Comparison of ENCODE assay signal across 17 cellular contexts in the genomic region with DNA sequence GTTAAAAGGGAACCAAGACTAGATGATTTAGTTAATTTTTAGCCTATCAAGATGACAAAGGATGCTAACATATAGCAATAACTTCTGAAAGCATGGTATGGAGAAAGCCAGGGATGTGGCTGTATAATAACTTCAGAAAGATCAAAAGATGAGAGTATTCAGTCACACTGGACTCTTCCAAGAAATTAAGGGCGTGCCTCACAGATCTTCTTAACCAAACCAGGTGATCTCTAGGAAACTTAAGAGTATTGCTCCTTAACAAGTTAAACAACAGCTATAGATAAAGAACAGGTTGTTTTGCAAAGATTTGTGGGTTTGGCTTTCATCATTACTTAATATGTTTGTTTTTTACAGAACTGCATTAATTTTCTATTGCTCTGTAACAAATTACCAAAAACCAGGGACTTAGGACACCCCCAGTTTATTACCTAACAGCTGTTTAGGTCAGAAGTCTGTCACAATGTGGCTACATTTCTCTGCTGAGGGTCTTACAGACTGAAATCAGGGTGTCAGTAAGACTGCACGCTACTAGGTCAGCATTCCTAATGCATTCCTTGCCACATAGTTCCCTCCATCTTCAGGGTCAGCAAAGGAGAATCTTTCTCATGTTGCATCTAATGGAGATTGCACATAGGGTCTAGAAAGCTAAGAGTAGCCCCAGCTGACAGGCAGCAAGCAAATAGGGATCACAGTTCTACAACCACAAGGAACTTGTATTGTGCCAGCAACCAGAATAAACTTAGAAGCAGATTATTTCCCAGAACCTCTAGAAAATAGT.
DNase-seq lines count a peak whose midpoint lies in the region; ATAC-seq and TF ChIP-seq lines count a peak whose summit lies in the region.
"Had no signal": no experiment of that assay in that cellular context is flagged by ENCODE, and none has a peak within 500 bp of the region (broad histone marks: within the 10 kb centered on the region; RNA-seq: fewer than 3 reads in every experiment).

No MANE protein-coding gene starts in this region.

- H3K36me3 Mint-ChIP-seq in activated T-helper 17 cell treated with anti-CD3 and anti-CD28 coated beads, Interleukin-2, amount 50 U/mL, for 72 hours (ENCODE audit: low read depth) = peaks cover 26% of the 10 kb centered on the region

- H3K36me3 ChIP-seq in sigmoid colon (no peaks in the 10 kb centered on the region), colonic mucosa (no peaks in the 10 kb centered on the region), body of pancreas (replicated peaks in 1 of 2; ENCODE audit: insufficient read depth in 1 of 2, low read depth in 2 of 2) (no peaks in the 10 kb centered on the region)

- WGBS in sigmoid colon, 2 donors = 96% methylated on average over 2 of the region's 2 CpGs
- WGBS in body of pancreas, 2 donors = 96 to 100% methylated on average over 2 of the region's 2 CpGs

- H3K9me3 ChIP-seq in sigmoid colon (no peaks in the 10 kb centered on the region), colonic mucosa (no peaks in the 10 kb centered on the region), body of pancreas (no peaks in the 10 kb centered on the region)

- H3K9ac ChIP-seq in colonic mucosa (ENCODE audit: low read depth in 2 of 2, low read length in 2 of 2) = no peak overlapping the region
- H3K9ac ChIP-seq: BLaER1 treated with 17β-estradiol and CSF1 and Interleukin-3, amounts not matched to agents 10 nM and 100 nM; GM23248 had no signal

- H3K4me1 ChIP-seq in sigmoid colon (peaks cover 0 to 29% (median 28%) of the 10 kb centered on the region in 4 donors), colonic mucosa (no peaks in the 10 kb centered on the region), body of pancreas (no peaks in the 10 kb centered on the region)
- H3K4me1 ChIP-seq: BLaER1 treated with 17β-estradiol and CSF1 and Interleukin-3, amounts not matched to agents 10 nM and 100 nM had no signal

- TF ChIP-seq POLR2A in sigmoid colon (IDR thresholded peaks at IDR 0.05) = no peak
- no peak for TF ChIP-seq POLR2A in body of pancreas (IDR thresholded peaks at IDR 0.05)

- no peak overlapping the region for H3K4me3 ChIP-seq in sigmoid colon
- no peak overlapping the region for H3K4me3 ChIP-seq in colonic mucosa
- no peak overlapping the region for H3K4me3 ChIP-seq in body of pancreas
- H3K4me3 ChIP-seq: BLaER1 treated with 17β-estradiol and CSF1 and Interleukin-3, amounts not matched to agents 10 nM and 100 nM; GM23248 had no signal

- no peak for TF ChIP-seq EP300 in sigmoid colon (IDR thresholded peaks at IDR 0.05)

- DNase-seq in EH (ENCODE audit: low read depth) = peak; percentile 1
- DNase-seq in fibroblast of peridontal ligament (ENCODE audit: extremely low read depth) = peak; percentile 3
- no peak for DNase-seq in sigmoid colon
- DNase-seq in colonic mucosa = no peak
- DNase-seq in body of pancreas = no peak
- DNase-seq: Calu3; CD4-positive, alpha-beta T cell; DMS 273 treated with DMSO at 0.1 percent for 48 hours; EL; GM23248; KG1 had no signal

- H3K27me3 Mint-ChIP-seq in activated T-helper 17 cell treated with anti-CD3 and anti-CD28 coated beads, Interleukin-2, amount 50 U/mL, for 72 hours = no peaks in the 10 kb centered on the region
- H3K27me3 Mint-ChIP-seq: CD4-positive, alpha-beta T cell; IgD-negative memory B cell had no signal

- TF ChIP-seq CTCF in sigmoid colon (IDR thresholded peaks at IDR 0.05) = no peak
- TF ChIP-seq CTCF in colonic mucosa (IDR thresholded peaks at IDR 0.05) = no peak
- TF ChIP-seq CTCF in body of pancreas (IDR thresholded peaks at IDR 0.05) = no peak

- no peaks in the 10 kb centered on the region for H3K27me3 ChIP-seq in sigmoid colon
- no peaks in the 10 kb centered on the region for H3K27me3 ChIP-seq in colonic mucosa
- no peaks in the 10 kb centered on the region for H3K27me3 ChIP-seq in body of pancreas
- H3K27me3 ChIP-seq: BLaER1 treated with 17β-estradiol and CSF1 and Interleukin-3, amounts not matched to agents 10 nM and 100 nM had no signal

- H3K4me3 Mint-ChIP-seq in activated T-helper 17 cell treated with anti-CD3 and anti-CD28 coated beads, Interleukin-2, amount 50 U/mL, for 72 hours = no peak overlapping the region
- H3K4me3 Mint-ChIP-seq: CD4-positive, alpha-beta T cell; IgD-negative memory B cell had no signal

- peaks cover 18% of the 10 kb centered on the region for H3K4me1 Mint-ChIP-seq in activated T-helper 17 cell treated with anti-CD3 and anti-CD28 coated beads, Interleukin-2, amount 50 U/mL, for 72 hours

- no peak for ATAC-seq in activated T-helper 17 cell treated with anti-CD3 and anti-CD28 coated beads, Interleukin-2, amount 50 U/mL, for 72 hours (replicated peaks)
- ATAC-seq in HG03097 (IDR thresholded peaks at IDR 0.05; ENCODE audit: low FRiP score, unreplicated experiment) (no peak), GM21390 (IDR thresholded peaks at IDR 0.05; ENCODE audit: unreplicated experiment) (no peak), body of pancreas (no peak)
- ATAC-seq: HCT116 had no signal

- intact Hi-C loops in sigmoid colon (cut with DNase I) (loop anchor here (10.0 kb wide), 1 partner anchor 282 kb away; no protein-coding TSS in a partner anchor), colonic mucosa (cut with DNase I) (no loop called here), body of pancreas (cut with DNase I) (no loop called here)

- peak overlapping the region; percentile 49 for H3K27ac Mint-ChIP-seq in activated T-helper 17 cell treated with anti-CD3 and anti-CD28 coated beads, Interleukin-2, amount 50 U/mL, for 72 hours
- H3K27ac Mint-ChIP-seq: CD4-positive, alpha-beta T cell; IgD-negative memory B cell had no signal

- H3K27ac ChIP-seq in sigmoid colon (peak overlapping the region in 3 of 4 donors; percentile 12 to 83 (median 75)), colonic mucosa (no peak overlapping the region), body of pancreas (no peak overlapping the region)
- H3K27ac ChIP-seq: BLaER1 treated with 17β-estradiol and CSF1 and Interleukin-3, amounts not matched to agents 10 nM and 100 nM; GM23248 had no signal

- peaks cover 8% of the 10 kb centered on the region for H3K9me3 Mint-ChIP-seq in activated T-helper 17 cell treated with anti-CD3 and anti-CD28 coated beads, Interleukin-2, amount 50 U/mL, for 72 hours
- H3K9me3 Mint-ChIP-seq: CD4-positive, alpha-beta T cell had no signal

Comparison
In these comparisons a context has a peak if more than half of its experiments do, and no peak if none do; other contexts are left out.
1. DNase-seq: peak in EH (single experiment) and fibroblast of peridontal ligament (single experiment); none in sigmoid colon (single experiment), colonic mucosa (single experiment) and body of pancreas (0 of 4).
2. H3K27ac ChIP-seq: peak in sigmoid colon (3 of 4); none in colonic mucosa (single experiment) and body of pancreas (0 of 4).